In the genomic region with DNA sequence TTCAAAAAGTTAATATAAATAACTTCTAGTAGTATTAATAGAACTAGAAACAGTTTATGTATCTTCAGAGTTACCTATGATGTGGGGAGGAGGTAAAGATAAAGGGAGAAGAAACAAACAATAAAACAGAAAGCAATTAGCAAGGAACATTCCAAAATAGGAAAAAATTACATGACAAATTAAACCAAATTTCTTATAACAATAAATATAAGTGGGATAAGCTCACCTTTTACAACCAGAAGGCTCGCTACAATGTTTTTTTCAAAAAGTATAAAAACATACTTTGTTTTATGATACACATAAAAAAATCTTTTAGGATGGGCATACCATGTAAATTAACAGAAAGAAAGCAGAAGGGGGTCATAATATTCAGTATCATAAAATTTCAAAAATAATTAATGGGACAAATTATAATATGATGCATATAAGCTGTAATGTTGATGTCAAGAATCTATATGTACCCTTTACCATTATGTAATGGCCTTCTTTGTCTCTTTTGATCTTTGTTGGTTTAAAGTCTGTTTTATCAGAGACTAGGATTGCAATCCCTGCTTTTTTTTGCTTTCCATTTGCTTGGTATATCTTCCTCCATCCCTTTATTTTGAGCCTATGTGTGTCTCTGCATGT, we compare ENCODE assay signal across 34 cellular contexts. TPM values are rescaled to one million over a fixed set of nuclear protein-coding genes. Genes with fewer than 3 reads are reported as not detected.
A peak's percentile ranks its signal among the peaks of the same experiment; 100 is the strongest.
DNase-seq lines count a peak whose midpoint lies in the region; ATAC-seq, FAIRE-seq and TF ChIP-seq lines count a peak whose summit lies in the region.
"Had no signal": no experiment of that assay in that cellular context is flagged by ENCODE, and none has a peak within 500 bp of the region (broad histone marks: within the 10 kb centered on the region; RNA-seq: fewer than 3 reads in every experiment).

No MANE protein-coding gene starts in this region.

- no peak overlapping the region for H2AFZ ChIP-seq in SK-N-SH (ENCODE audit: low read depth)
- H2AFZ ChIP-seq in K562 (ENCODE audit: low read depth, low read length) = no peak overlapping the region

- CTCF ChIA-PET in SK-N-SH (lab: Yijun Ruan, JAX) = interaction anchor here (0.8 kb wide), 1 partner anchor 21 kb away, joined by 3 read pairs; no protein-coding TSS in a partner anchor
- CTCF ChIA-PET in K562 (lab: Yijun Ruan, JAX; ENCODE audit: low intra/inter-chr PET ratio) = no interaction called here

- TF ChIP-seq RAD21 in SK-N-SH (IDR thresholded peaks at IDR 0.05; ENCODE audit: low read length) = no peak
- no peak for TF ChIP-seq RAD21 in K562 (CRISPR knock-in tag; conservative IDR thresholded peaks at IDR 0.05 in 1 of 2, IDR thresholded peaks at IDR 0.05 in 1 of 2)

- BruUV-seq in K562 (replicated peaks; lab: Mats Ljungman, UMichigan) = no TSS peak

- no peaks in the 10 kb centered on the region for H3K9me2 ChIP-seq in SK-N-SH

- H4K20me1 ChIP-seq in SK-N-SH (ENCODE audit: insufficient read depth) (no peaks in the 10 kb centered on the region), K562 (replicated peaks; ENCODE audit: control insufficient read depth, insufficient read depth, low read length) (no peaks in the 10 kb centered on the region)
- H4K20me1 ChIP-seq: BLaER1 treated with 17β-estradiol and CSF1 and Interleukin-3, amounts not matched to agents 10 nM and 100 nM had no signal

- H3K9ac ChIP-seq in SK-N-SH (no peak overlapping the region), K562 (ENCODE audit: insufficient read depth in 1 of 2, low read depth in 2 of 2, low read length in 2 of 2) (no peak overlapping the region)
- H3K9ac ChIP-seq: BLaER1; BLaER1 treated with 17β-estradiol and CSF1 and Interleukin-3, amounts not matched to agents 10 nM and 100 nM had no signal

- H3K27ac ChIP-seq in SK-N-SH (ENCODE audit: low read depth in 2 of 2, low read length in 1 of 2) = no peak overlapping the region
- no peak overlapping the region for H3K27ac ChIP-seq in K562 (ENCODE audit: extremely low read depth, low read depth, low read length)
- no peak overlapping the region for H3K27ac ChIP-seq in tibial artery
- H3K27ac ChIP-seq: 22Rv1; A549; BLaER1; BLaER1 treated with 17β-estradiol and CSF1 and Interleukin-3, amounts not matched to agents 10 nM and 100 nM; C4-2B had no signal

- no peaks in the 10 kb centered on the region for H3K9me1 ChIP-seq in K562 (ENCODE audit: control insufficient read depth, insufficient read depth, low read length)

- H3K27me3 ChIP-seq in SK-N-SH (ENCODE audit: insufficient read depth) (no peaks in the 10 kb centered on the region), K562 (ENCODE audit: control insufficient read depth in 2 of 2, insufficient read depth in 2 of 2, low read length in 2 of 2) (no peaks in the 10 kb centered on the region), tibial artery (no peaks in the 10 kb centered on the region)
- H3K27me3 ChIP-seq: BE2C; BLaER1; BLaER1 treated with 17β-estradiol and CSF1 and Interleukin-3, amounts not matched to agents 10 nM and 100 nM had no signal

- H3K4me2 ChIP-seq in SK-N-SH (no peak overlapping the region), K562 (ENCODE audit: insufficient read depth, low read length) (no peak overlapping the region)
- H3K4me2 ChIP-seq: A549; BLaER1; BLaER1 treated with 17β-estradiol and CSF1 and Interleukin-3, amounts not matched to agents 10 nM and 100 nM had no signal

- no peaks in the 10 kb centered on the region for H3F3A ChIP-seq in SK-N-SH (replicated peaks; ENCODE audit: insufficient read depth)

- H3K79me2 ChIP-seq in SK-N-SH (ENCODE audit: insufficient read depth) (peaks cover 19% of the 10 kb centered on the region), K562 (ENCODE audit: control insufficient read depth, insufficient read depth, low read length) (0 out of 3 replicates have a peak, but pooled peaks cover 13% of the 10 kb centered on the region)

- 4% methylated on average over 1 of the region's 1 CpG for WGBS in SK-N-SH (ENCODE audit: low lambda C conversion rate)
- 0% methylated on average over 1 of the region's 1 CpG for WGBS in K562 (ENCODE audit: insufficient coverage, low coverage, missing lambda C conversion rate)

- TF ChIP-seq EP300 in SK-N-SH (IDR thresholded peaks at IDR 0.05; ENCODE audit: borderline replicate concordance in 1 of 2, low read depth in 1 of 2, low read length in 1 of 2) (no peak), K562 (IDR thresholded peaks at IDR 0.05; ENCODE audit: low read length) (no peak)

- H3K9me3 Mint-ChIP-seq in activated T-cell treated with anti-CD3 and anti-CD28 coated beads, Interleukin-2, amount 50 U/mL, for 72 hours = peaks cover 0 to 10% of the 10 kb centered on the region in 2 donors
- H3K9me3 Mint-ChIP-seq in activated T-cell treated with anti-CD3 and anti-CD28 coated beads, Interleukin-2, amount 50 U/mL, for 24 hours = peaks cover 15% of the 10 kb centered on the region

- DNase-seq in SK-N-SH (no peak), K562 (ENCODE audit: extremely low read depth in 1 of 4, low spot score in 3 of 4) (no peak), tibial artery (no peak)
- no peak for DNase-seq in activated T-cell treated with anti-CD3 and anti-CD28 coated beads, Interleukin-2, amount 50 U/mL, for 72 hours
- no peak for DNase-seq in activated T-cell treated with anti-CD3 and anti-CD28 coated beads, Interleukin-2, amount 50 U/mL, for 24 hours
- DNase-seq: 8988T; ACHN; AML-193; BE2C; C1 segment of cervical spinal cord; Caco-2; Calu3; CD4-positive, alpha-beta memory T cell; CD4-positive, alpha-beta T cell; CD4-positive, CD25-positive, alpha-beta regulatory T cell; CD8-positive, alpha-beta memory T cell; CD8-positive, alpha-beta T cell; COR-L47; DMS 273 treated with DMSO at 0.1 percent for 48 hours; DMS153; DMS53; DMS79; DMS79 treated with DMSO at 0.1 percent for 48 hours; DND-41 had no signal

- ATAC-seq in SK-N-SH treated with all-trans-retinoic acid at 6 μM for 48 hours (no peak), K562 (no peak)
- no peak for ATAC-seq in activated T-cell treated with anti-CD3 and anti-CD28 coated beads, Interleukin-2, amount 50 U/mL, for 72 hours (replicated peaks in 1 of 2)
- ATAC-seq: A549; CD8-positive, alpha-beta T cell had no signal

- POLR2A ChIA-PET in SK-N-SH (lab: Yijun Ruan, JAX) (no interaction called here), K562 (lab: Yijun Ruan, JAX) (no interaction called here)

- intact Hi-C loops in K562 (cut with micrococcal nuclease) = no loop called here
- intact Hi-C loops in tibial artery (cut with DNase I; ENCODE audit: low total_unique reads) = no loop called here

- H3K4me1 ChIP-seq in SK-N-SH (ENCODE audit: control insufficient read depth in 1 of 2, insufficient read depth in 2 of 2, low read depth in 1 of 2, low read length in 1 of 2) (peaks cover 0 to 2% of the 10 kb centered on the region in 2 experiments; a peak in 1 of 4 replicates), K562 (replicated peaks in 1 of 2; ENCODE audit: control insufficient read depth in 2 of 2, insufficient read depth in 2 of 2, low read length in 2 of 2) (no peaks in the 10 kb centered on the region), tibial artery (peaks cover 0 to 5% (median 1%) of the 10 kb centered on the region in 4 donors)
- H3K4me1 ChIP-seq: A549; BE2C; BLaER1; BLaER1 treated with 17β-estradiol and CSF1 and Interleukin-3, amounts not matched to agents 10 nM and 100 nM had no signal

- H3K4me1 Mint-ChIP-seq in activated T-cell treated with anti-CD3 and anti-CD28 coated beads, Interleukin-2, amount 50 U/mL, for 72 hours (ENCODE audit: low read depth) = peaks cover 9% of the 10 kb centered on the region
- H3K4me1 Mint-ChIP-seq in activated T-cell treated with anti-CD3 and anti-CD28 coated beads, Interleukin-2, amount 50 U/mL, for 24 hours (ENCODE audit: low read depth) = peaks cover 27% of the 10 kb centered on the region
- H3K4me1 Mint-ChIP-seq: CD14-positive monocyte had no signal

- H3K27me3 Mint-ChIP-seq in activated T-cell treated with anti-CD3 and anti-CD28 coated beads, Interleukin-2, amount 50 U/mL, for 72 hours (ENCODE audit: low read depth) = no peaks in the 10 kb centered on the region
- H3K27me3 Mint-ChIP-seq in activated T-cell treated with anti-CD3 and anti-CD28 coated beads, Interleukin-2, amount 50 U/mL, for 24 hours = no peaks in the 10 kb centered on the region
- H3K27me3 Mint-ChIP-seq: B cell; CD4-positive, alpha-beta memory T cell; CD4-positive, alpha-beta T cell; CD4-positive, CD25-positive, alpha-beta regulatory T cell; CD8-positive, alpha-beta memory T cell had no signal

- H3K4me3 ChIP-seq in SK-N-SH (ENCODE audit: low read depth in 2 of 2, low read length in 1 of 2) = no peak overlapping the region
- H3K4me3 ChIP-seq in K562 = no peak overlapping the region
- no peak overlapping the region for H3K4me3 ChIP-seq in tibial artery
- H3K4me3 ChIP-seq: A549; BLaER1; BLaER1 treated with 17β-estradiol and CSF1 and Interleukin-3, amounts not matched to agents 10 nM and 100 nM had no signal

- H3K36me3 Mint-ChIP-seq in activated T-cell treated with anti-CD3 and anti-CD28 coated beads, Interleukin-2, amount 50 U/mL, for 72 hours (ENCODE audit: insufficient read depth in 2 of 2) = peaks cover 6 to 7% of the 10 kb centered on the region in 2 donors
- peaks cover 31% of the 10 kb centered on the region for H3K36me3 Mint-ChIP-seq in activated T-cell treated with anti-CD3 and anti-CD28 coated beads, Interleukin-2, amount 50 U/mL, for 24 hours (ENCODE audit: low read depth)

- H3K9me3 ChIP-seq in SK-N-SH (no peaks in the 10 kb centered on the region), K562 (replicated peaks; ENCODE audit: control insufficient read depth, insufficient read depth, low read depth, low read length) (no peaks in the 10 kb centered on the region), tibial artery (peaks cover 0 to 5% (median 0%) of the 10 kb centered on the region in 3 donors)
- H3K9me3 ChIP-seq: A549, BE2C had no signal

- no peak for TF ChIP-seq CTCF in SK-N-SH (IDR thresholded peaks at IDR 0.05)
- TF ChIP-seq CTCF in K562 (IDR thresholded peaks at IDR 0.05 in 2 of 3, conservative IDR thresholded peaks at IDR 0.05 in 1 of 3; ENCODE audit: insufficient read depth in 2 of 3, low read depth in 1 of 3, low read length in 3 of 3) = no peak
- no peak for TF ChIP-seq CTCF in tibial artery (IDR thresholded peaks at IDR 0.05)

- in situ Hi-C loops in K562 (cut with MboI) = no loop called here

- no peak overlapping the region for H3K4me3 Mint-ChIP-seq in activated T-cell treated with anti-CD3 and anti-CD28 coated beads, Interleukin-2, amount 50 U/mL, for 72 hours
- H3K4me3 Mint-ChIP-seq in activated T-cell treated with anti-CD3 and anti-CD28 coated beads, Interleukin-2, amount 50 U/mL, for 24 hours = no peak overlapping the region
- H3K4me3 Mint-ChIP-seq: B cell; CD14-positive monocyte; CD4-positive, alpha-beta T cell; CD4-positive, CD25-positive, alpha-beta regulatory T cell; CD8-positive, alpha-beta memory T cell; CD8-positive, alpha-beta T cell had no signal

- no peak for FAIRE-seq in K562 (lab: Jason Lieb, UNC)
- FAIRE-seq: A204.1, A549, D721Med had no signal

- peaks cover 0 to 16% of the 10 kb centered on the region in 2 experiments for H3K36me3 ChIP-seq in SK-N-SH (replicated peaks in 1 of 2; ENCODE audit: control insufficient read depth in 1 of 2, insufficient read depth in 2 of 2, low read length in 1 of 2)
- H3K36me3 ChIP-seq in K562 (ENCODE audit: control insufficient read depth, insufficient read depth, low read length) = no peaks in the 10 kb centered on the region
- peaks cover 0 to 6% (median 0%) of the 10 kb centered on the region in 3 donors for H3K36me3 ChIP-seq in tibial artery

- no peak for TF ChIP-seq POLR2A in K562 (conservative IDR thresholded peaks at IDR 0.05)

- H3K27ac Mint-ChIP-seq in activated T-cell treated with anti-CD3 and anti-CD28 coated beads, Interleukin-2, amount 50 U/mL, for 72 hours = peak overlapping the region; percentile 70
- no peak overlapping the region for H3K27ac Mint-ChIP-seq in activated T-cell treated with anti-CD3 and anti-CD28 coated beads, Interleukin-2, amount 50 U/mL, for 24 hours
- H3K27ac Mint-ChIP-seq: B cell; CD14-positive monocyte; CD4-positive, alpha-beta T cell had no signal

RNA-seq across cellular contexts. Expression of a gene that starts 31.8 kb away (rescaled TPM):
- polyA plus RNA-seq in SK-N-SH (2012; rRNA removed) (5.5 and 7.5 TPM in 2 replicates), K562 (2011; rRNA removed) (7.2 and 16.6 TPM in 2 replicates), K562 (2014; fragmentation: Illumina TruSeq; extraction: Trizol) (7.7 and 8.1 TPM in 2 replicates), K562 (2014; fragmentation: Nextera tagmentation; extraction: Ambion mirVana) (1 to 10 TPM; 2.7 TPM), K562 (2014; rRNA removed) (5.1 and 6.0 TPM in 2 replicates)
- 7.4 and 10.7 TPM in 2 replicates for polyA plus RNA-seq in SK-N-SH (2012; cell fraction: cytosol; rRNA removed)
- 8.0 and 10.1 TPM in 2 replicates for polyA plus RNA-seq in SK-N-SH (2012; cell fraction: nucleus; rRNA removed)
- 10 to 100 TPM; 25.3 to 26.1 TPM for total RNA-seq in activated T-cell treated with anti-CD3 and anti-CD28 coated beads, Interleukin-2, amount 50 U/mL, for 72 hours
- 28.3 and 49.4 TPM in 2 replicates for total RNA-seq in K562 (2011; cell fraction: chromatin; rRNA removed; ENCODE audit: low replicate concordance)
- 10.5 and 18.9 TPM in 2 replicates for total RNA-seq in K562 (2011; cell fraction: nucleolus; rRNA removed)
- 21.6 and 29.6 TPM in 2 replicates for total RNA-seq in K562 (2011; cell fraction: nucleoplasm; rRNA removed)
- total RNA-seq in K562 (2014; rRNA removed) (2.8 and 4.6 TPM in 2 replicates), K562 (2014; rRNA removed; fragmentation: Illumina TruSeq; extraction: Trizol) (9.5 and 9.7 TPM in 2 replicates), K562 (2015; rRNA removed; fragmentation: Illumina TruSeq; extraction: Trizol) (6.5 and 7.3 TPM in 2 replicates), K562 (2021) (11.2 and 11.9 TPM in 2 replicates)
- 2.7 and 6.5 TPM in 2 replicates for polyA plus RNA-seq in K562 (2011; cell fraction: cytosol; rRNA removed)
- polyA plus RNA-seq in K562 (2011; cell fraction: nucleus; rRNA removed) = 13.2 and 20.1 TPM in 2 replicates
- 8.4 and 11.0 TPM in 2 replicates for polyA plus RNA-seq in K562 (2012)
- 13.8 and 36.3 TPM in 2 replicates for polyA minus RNA-seq in K562 (2011; rRNA and poly(A)+ RNA removed)
- polyA minus RNA-seq in K562 (2011; cell fraction: cytosol; rRNA and poly(A)+ RNA removed) = 3.7 and 9.9 TPM in 2 replicates
- 8.6 and 31.3 TPM in 2 replicates for polyA minus RNA-seq in K562 (2011; cell fraction: nucleus; rRNA and poly(A)+ RNA removed)
